In genomic region chrX:52934704-52935468, GRCh38 we compare ENCODE assay signal across 8 cellular contexts. TPM values are rescaled to one million over a fixed set of nuclear protein-coding genes. Genes with fewer than 3 reads are reported as not detected.
DNase-seq lines count a peak whose midpoint lies in the region; ATAC-seq and TF ChIP-seq lines count a peak whose summit lies in the region.

No MANE protein-coding gene starts in this region.

- H3K9me3 Mint-ChIP-seq in CD14-positive monocyte = peaks cover 0 to 15% (median 1%) of the 10 kb centered on the region in 7 donors

- H3K4me3 Mint-ChIP-seq in CD14-positive monocyte = peak overlapping the region; percentile 89 to 97

- ATAC-seq in GM19328 (IDR thresholded peaks at IDR 0.05; ENCODE audit: unreplicated experiment) (peak; percentile 94), HG03469 (IDR thresholded peaks at IDR 0.05; ENCODE audit: unreplicated experiment) (peak; percentile 82), left lobe of liver (peak; percentile 91)

- intact Hi-C loops in CD14-positive monocyte (cut with micrococcal nuclease) = no loop called here

- peak overlapping the region; percentile 94 for H3K4me3 ChIP-seq in coronary artery

- peak overlapping the region; percentile 88 to 98 for H3K27ac ChIP-seq in coronary artery

- peak overlapping the region; percentile 93 to 99 (median 97) for H3K27ac Mint-ChIP-seq in CD14-positive monocyte

- peaks cover 8% of the 10 kb centered on the region for H3K4me1 Mint-ChIP-seq in CD14-positive monocyte

- TF ChIP-seq CTCF in CD14-positive monocyte (IDR thresholded peaks at IDR 0.05) (peak; percentile 80), coronary artery (IDR thresholded peaks at IDR 0.05) (peak; percentile 95)

- peak; percentile 91 for DNase-seq in CD14-positive monocyte (ENCODE audit: low spot score)
- DNase-seq in NCI-H524 treated with DMSO at 0.1 percent for 48 hours (lab: John Stamatoyannopoulos, UW) = peak; percentile 57
- peak; percentile 91 for DNase-seq in activated CD4-positive, alpha-beta T cell treated with anti-CD3 and anti-CD28 coated beads for 48 hours
- peak; percentile 97 for DNase-seq in coronary artery (ENCODE audit: low spot score)
- DNase-seq in left lobe of liver (ENCODE audit: low spot score) = peak; percentile 91
- DNase-seq in stimulated activated CD4-positive, alpha-beta T cell treated with anti-CD3 and anti-CD28 coated beads, Interleukin-2, amount 100 ng/mL, for 4 hours (ENCODE audit: low read depth) = peak; percentile 86

- H3K27me3 Mint-ChIP-seq in CD14-positive monocyte (ENCODE audit: low read depth in 3 of 3) = peaks cover 0 to 12% (median 2%) of the 10 kb centered on the region in 3 donors

- H3K36me3 Mint-ChIP-seq in CD14-positive monocyte = peaks cover 0 to 4% of the 10 kb centered on the region in 2 donors

RNA-seq across cellular contexts. Expression of gene FAM156A, which starts 23.4 kb away (rescaled TPM):
- 1 to 10 TPM; 3.4 to 5.6 TPM for polyA plus RNA-seq in CD14-positive monocyte
- 8.7 TPM for total RNA-seq in left lobe of liver

RNA-seq across cellular contexts. Expression of gene FAM156B, which starts 37.8 kb away (rescaled TPM):
- 10 to 100 TPM in 1 of 2 donors, 1 to 10 TPM in 1; 9.4 to 10.9 TPM for polyA plus RNA-seq in CD14-positive monocyte
- 5.2 TPM for total RNA-seq in left lobe of liver

Comparison
In these comparisons a context has a peak if more than half of its experiments do, and no peak if none do; other contexts are left out.
1. Peak in every context shown above with its lines: DNase-seq, ATAC-seq, H3K4me3 ChIP-seq and H3K27ac ChIP-seq.